Comparison of ENCODE assay signal across 15 cellular contexts in the genomic region with DNA sequence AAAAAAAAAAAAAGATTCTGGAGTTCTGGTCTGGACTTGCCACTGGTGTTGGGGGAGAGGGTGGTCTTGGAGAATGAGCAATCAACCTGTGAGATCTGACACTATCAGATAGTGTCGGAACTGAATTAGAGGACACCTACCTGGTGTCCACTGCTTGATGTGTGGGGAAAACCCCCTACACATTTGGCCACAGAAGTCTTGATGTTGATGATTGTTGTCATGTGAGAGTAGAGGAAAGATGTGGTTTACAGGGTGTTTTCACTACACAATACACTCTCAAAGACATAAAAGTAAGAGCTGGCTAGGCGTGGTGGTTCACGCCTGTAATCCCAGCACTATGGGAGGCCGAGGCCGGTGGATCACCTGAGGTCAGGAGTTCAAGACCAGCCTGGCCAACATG. TPM values are rescaled to one million over a fixed set of nuclear protein-coding genes. Genes with fewer than 3 reads are reported as not detected.
DNase-seq lines count a peak whose midpoint lies in the region; ATAC-seq and TF ChIP-seq lines count a peak whose summit lies in the region.
"Had no signal": no experiment of that assay in that cellular context is flagged by ENCODE, and none has a peak within 500 bp of the region (broad histone marks: within the 10 kb centered on the region; RNA-seq: fewer than 3 reads in every experiment).

No MANE protein-coding gene starts in this region.

- H3K9me3 Mint-ChIP-seq in stimulated activated naive CD8-positive, alpha-beta T cell treated with anti-CD3 and anti-CD28 coated beads, Interleukin-15, Interleukin-2, amounts not matched to agents 100 ng/mL and 50 ng/mL, for 24 hours, result no peaks in the 10 kb centered on the region
- H3K9me3 Mint-ChIP-seq in natural killer cell, result no peaks in the 10 kb centered on the region
- H3K9me3 Mint-ChIP-seq in stimulated activated effector memory CD8-positive, alpha-beta T cell treated with anti-CD3 and anti-CD28 coated beads, Interleukin-12 subunit alpha, Interleukin-12 subunit beta, amount 100 ng/mL, for 72 hours, result no peaks in the 10 kb centered on the region
- H3K9me3 Mint-ChIP-seq: CD8-positive, alpha-beta T cell had no signal

- no peaks in the 10 kb centered on the region for H3K36me3 Mint-ChIP-seq in stimulated activated naive CD8-positive, alpha-beta T cell treated with anti-CD3 and anti-CD28 coated beads, Interleukin-15, Interleukin-2, amounts not matched to agents 100 ng/mL and 50 ng/mL, for 24 hours (ENCODE audit: low read depth)
- H3K36me3 Mint-ChIP-seq in natural killer cell, result no peaks in the 10 kb centered on the region
- no peaks in the 10 kb centered on the region for H3K36me3 Mint-ChIP-seq in stimulated activated effector memory CD8-positive, alpha-beta T cell treated with anti-CD3 and anti-CD28 coated beads, Interleukin-12 subunit alpha, Interleukin-12 subunit beta, amount 100 ng/mL, for 72 hours
- H3K36me3 Mint-ChIP-seq: CD4-positive, CD25-positive, alpha-beta regulatory T cell; CD8-positive, alpha-beta T cell had no signal

- H3K4me3 Mint-ChIP-seq in stimulated activated naive CD8-positive, alpha-beta T cell treated with anti-CD3 and anti-CD28 coated beads, Interleukin-15, Interleukin-2, amounts not matched to agents 100 ng/mL and 50 ng/mL, for 24 hours, result no peak overlapping the region
- no peak overlapping the region for H3K4me3 Mint-ChIP-seq in natural killer cell
- H3K4me3 Mint-ChIP-seq in stimulated activated effector memory CD8-positive, alpha-beta T cell treated with anti-CD3 and anti-CD28 coated beads, Interleukin-12 subunit alpha, Interleukin-12 subunit beta, amount 100 ng/mL, for 72 hours, result no peak overlapping the region
- H3K4me3 Mint-ChIP-seq: B cell; CD4-positive, CD25-positive, alpha-beta regulatory T cell; CD8-positive, alpha-beta T cell had no signal

- intact Hi-C loops in natural killer cell (cut with micrococcal nuclease), result no loop called here

- no peak for ATAC-seq in stimulated activated naive CD8-positive, alpha-beta T cell treated with anti-CD3 and anti-CD28 coated beads, Interleukin-15, Interleukin-2, amounts not matched to agents 100 U/mL and 50 U/mL, for 24 hours
- ATAC-seq in natural killer cell (peak; percentile 49 to 79 (median 74)), HG03196 (IDR thresholded peaks at IDR 0.05; ENCODE audit: unreplicated experiment) (no peak)
- ATAC-seq in stimulated activated effector memory CD8-positive, alpha-beta T cell treated with anti-CD3 and anti-CD28 coated beads, Interleukin-12 subunit alpha, Interleukin-12 subunit beta, amount 100 ng/mL, for 72 hours, result no peak
- ATAC-seq: CD8-positive, alpha-beta T cell had no signal

- DNase-seq in stimulated activated naive CD8-positive, alpha-beta T cell treated with anti-CD3 and anti-CD28 coated beads, Interleukin-15, Interleukin-2, amounts not matched to agents 100 U/mL and 50 U/mL, for 24 hours, result no peak
- DNase-seq in natural killer cell (no peak), islet precursor cell (no peak)
- DNase-seq in stimulated activated effector memory CD8-positive, alpha-beta T cell treated with anti-CD3 and anti-CD28 coated beads, Interleukin-12 subunit alpha, Interleukin-12 subunit beta, amount 100 ng/mL, for 72 hours (ENCODE audit: low spot score in 2 of 2), result no peak
- DNase-seq: Caco-2; CD4-positive, CD25-positive, alpha-beta regulatory T cell; CD8-positive, alpha-beta T cell; DMS153; DND-41; GM23248; H7; HCEC 1CT had no signal

- H3K27me3 Mint-ChIP-seq in stimulated activated naive CD8-positive, alpha-beta T cell treated with anti-CD3 and anti-CD28 coated beads, Interleukin-15, Interleukin-2, amounts not matched to agents 100 ng/mL and 50 ng/mL, for 24 hours, result no peaks in the 10 kb centered on the region
- no peaks in the 10 kb centered on the region for H3K27me3 Mint-ChIP-seq in natural killer cell (ENCODE audit: low read depth in 2 of 2)
- H3K27me3 Mint-ChIP-seq: B cell had no signal

- peak overlapping the region; percentile 46 for H3K27ac Mint-ChIP-seq in stimulated activated naive CD8-positive, alpha-beta T cell treated with anti-CD3 and anti-CD28 coated beads, Interleukin-15, Interleukin-2, amounts not matched to agents 100 ng/mL and 50 ng/mL, for 24 hours
- peak overlapping the region; percentile 76 to 87 for H3K27ac Mint-ChIP-seq in natural killer cell
- H3K27ac Mint-ChIP-seq in stimulated activated effector memory CD8-positive, alpha-beta T cell treated with anti-CD3 and anti-CD28 coated beads, Interleukin-12 subunit alpha, Interleukin-12 subunit beta, amount 100 ng/mL, for 72 hours, result peak overlapping the region; percentile 48
- H3K27ac Mint-ChIP-seq: B cell; CD8-positive, alpha-beta T cell had no signal

- no peak for TF ChIP-seq CTCF in natural killer cell (IDR thresholded peaks at IDR 0.05)

- H3K4me1 Mint-ChIP-seq in stimulated activated naive CD8-positive, alpha-beta T cell treated with anti-CD3 and anti-CD28 coated beads, Interleukin-15, Interleukin-2, amounts not matched to agents 100 ng/mL and 50 ng/mL, for 24 hours (ENCODE audit: low read depth), result peaks cover 10% of the 10 kb centered on the region
- peaks cover 15 to 20% of the 10 kb centered on the region in 2 donors for H3K4me1 Mint-ChIP-seq in natural killer cell
- peaks cover 5% of the 10 kb centered on the region for H3K4me1 Mint-ChIP-seq in stimulated activated effector memory CD8-positive, alpha-beta T cell treated with anti-CD3 and anti-CD28 coated beads, Interleukin-12 subunit alpha, Interleukin-12 subunit beta, amount 100 ng/mL, for 72 hours

RNA-seq across cellular contexts. Expression of a gene that starts 36.9 kb away (rescaled TPM):
- 100 to 1,000 TPM; 218 to 233 (median 224) TPM for total RNA-seq in natural killer cell

RNA-seq across cellular contexts. Expression of a gene that starts 38.4 kb away (rescaled TPM):
- total RNA-seq in natural killer cell, result 100 to 1,000 TPM in 1 of 3 donors, 10 to 100 TPM in 2; 90.5 to 130 (median 92.1) TPM

Comparison
In these comparisons a context has a peak if more than half of its experiments do, and no peak if none do; other contexts are left out.
1. ATAC-seq: peak in natural killer cell (3 of 3); none in stimulated activated naive CD8-positive, alpha-beta T cell treated with anti-CD3 and anti-CD28 coated beads, Interleukin-15, Interleukin-2, amounts not matched to agents 100 U/mL and 50 U/mL, for 24 hours (single experiment), stimulated activated effector memory CD8-positive, alpha-beta T cell treated with anti-CD3 and anti-CD28 coated beads, Interleukin-12 subunit alpha, Interleukin-12 subunit beta, amount 100 ng/mL, for 72 hours (single experiment) and HG03196 (single experiment).
2. Peak in every context shown above with its lines, with median percentiles within 50 percentile points of each other: H3K27ac Mint-ChIP-seq.